ENCODE assay signal across 16 cellular contexts in the genomic region with DNA sequence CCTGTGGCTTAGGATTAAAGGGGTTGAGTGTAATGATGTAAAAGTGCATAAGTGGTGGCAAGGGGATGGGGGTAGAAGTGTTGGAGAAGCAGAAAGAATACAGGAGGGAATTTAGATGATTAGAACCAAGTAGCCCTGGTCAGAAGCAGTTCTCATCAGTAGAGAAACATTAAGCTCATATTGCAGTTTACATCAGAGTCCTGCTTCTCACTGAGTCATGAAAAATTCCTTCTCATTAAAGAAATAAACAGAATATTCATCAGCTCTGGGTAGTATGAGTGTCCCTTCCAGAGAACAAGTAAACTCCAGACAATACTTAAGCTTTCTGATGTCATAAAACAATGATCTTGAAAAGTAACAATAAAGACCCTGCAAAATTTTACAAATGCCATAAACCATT. TPM values are rescaled to one million over a fixed set of nuclear protein-coding genes. Genes with fewer than 3 reads are reported as not detected.
A peak's percentile ranks its signal among the peaks of the same experiment; 100 is the strongest.
DNase-seq lines count a peak whose midpoint lies in the region; ATAC-seq, FAIRE-seq and TF ChIP-seq lines count a peak whose summit lies in the region.
"Had no signal": no experiment of that assay in that cellular context is flagged by ENCODE, and none has a peak within 500 bp of the region (broad histone marks: within the 10 kb centered on the region; RNA-seq: fewer than 3 reads in every experiment).

No MANE protein-coding gene starts in this region.

- no peak overlapping the region for H3K4me3 ChIP-seq in AG04450 (ENCODE audit: low read depth, low read length)
- H3K4me3 ChIP-seq in astrocyte of the spinal cord (ENCODE audit: low read depth, low read length): no peak overlapping the region

- no peak for ATAC-seq in GM21390 (IDR thresholded peaks at IDR 0.05; ENCODE audit: unreplicated experiment)
- ATAC-seq in GM19467 (IDR thresholded peaks at IDR 0.05; ENCODE audit: unreplicated experiment): no peak

- POLR2A ChIA-PET in AG04450 (lab: Yijun Ruan, JAX): no interaction called here

- FAIRE-seq in H54 (lab: Jason Lieb, UNC): no peak

- in situ Hi-C loops in astrocyte of the spinal cord (cut with HindIII; ENCODE audit: low sequenced_read_pairs): no loop called here

- no peaks in the 10 kb centered on the region for H3K27me3 ChIP-seq in AG04450 (ENCODE audit: control insufficient read depth, insufficient read depth, low read length)

- no peak for TF ChIP-seq POLR2A in H54 (IDR thresholded peaks at IDR 0.05; ENCODE audit: low read depth, low read length)

- no peaks in the 10 kb centered on the region for H3K9me3 ChIP-seq in AG04450 (ENCODE audit: control insufficient read depth, insufficient read depth, low read length)

- TF ChIP-seq CTCF in AG04450 (IDR thresholded peaks at IDR 0.05; ENCODE audit: low read depth, low read length): no peak
- TF ChIP-seq CTCF in astrocyte of the spinal cord (IDR thresholded peaks at IDR 0.05; ENCODE audit: low read depth, low read length): no peak

- DNase-seq in AG04450 (ENCODE audit: low read depth, low spot score) (peak; percentile 39), LHCN-M2 (ENCODE audit: low read depth) (peak; percentile 1), astrocyte of the spinal cord (ENCODE audit: low read depth, low spot score) (peak; percentile 43), fibroblast of peridontal ligament (ENCODE audit: extremely low read depth) (peak; percentile 69), HuH-7.5 (ENCODE audit: low spot score) (no peak), H54 (ENCODE audit: insufficient read length, low spot score) (no peak)
- DNase-seq: DMS 273 treated with DMSO at 0.1 percent for 48 hours, KBM-7, NCI-H1048, NCI-H1436 treated with DMSO at 0.1 percent for 48 hours, NCI-H2029 treated with DMSO at 0.1 percent for 48 hours, NCI-H774, RPMI8226 had no signal

- CTCF ChIA-PET in AG04450 (lab: Charles Lee): interaction anchor here (0.9 kb wide), 1 partner anchor 307 kb away, joined by 5 read pairs; no protein-coding TSS in a partner anchor

- H3K27ac ChIP-seq in AG04450 (ENCODE audit: low read depth, low read length): no peak overlapping the region
- H3K27ac ChIP-seq: C4-2B had no signal

RNA-seq across cellular contexts. Expression of gene LRRIQ3, which starts 36.5 kb away (rescaled TPM):
- 1.1 and 1.5 TPM in 2 replicates for polyA plus RNA-seq in AG04450 (2011; rRNA removed)
- polyA minus RNA-seq in AG04450 (2011; rRNA and poly(A)+ RNA removed): 1.1 and 1.2 TPM in 2 replicates
- 1.8 and 2.8 TPM in 2 replicates for total RNA-seq in LHCN-M2 (2014; rRNA removed)
- polyA plus RNA-seq in LHCN-M2 (2012): 0.63 TPM

RNA-seq across cellular contexts. Expression of gene FPGT, which starts 36.5 kb away (rescaled TPM):
- 13.5 and 19.6 TPM in 2 replicates for polyA plus RNA-seq in AG04450 (2011; rRNA removed)
- polyA minus RNA-seq in AG04450 (2011; rRNA and poly(A)+ RNA removed): 7.6 and 12.7 TPM in 2 replicates
- 14.8 and 16.1 TPM in 2 replicates for total RNA-seq in LHCN-M2 (2014; rRNA removed)
- polyA plus RNA-seq in LHCN-M2 (2012): 4.6 TPM

Comparison
In these comparisons a context has a peak if more than half of its experiments do, and no peak if none do; other contexts are left out.
1. DNase-seq: peak in AG04450 (single experiment), LHCN-M2 (single experiment), astrocyte of the spinal cord (single experiment) and fibroblast of peridontal ligament (single experiment); none in HuH-7.5 (single experiment) and H54 (single experiment).